Comparison of ENCODE assay signal across 8 cellular contexts in the genomic region with DNA sequence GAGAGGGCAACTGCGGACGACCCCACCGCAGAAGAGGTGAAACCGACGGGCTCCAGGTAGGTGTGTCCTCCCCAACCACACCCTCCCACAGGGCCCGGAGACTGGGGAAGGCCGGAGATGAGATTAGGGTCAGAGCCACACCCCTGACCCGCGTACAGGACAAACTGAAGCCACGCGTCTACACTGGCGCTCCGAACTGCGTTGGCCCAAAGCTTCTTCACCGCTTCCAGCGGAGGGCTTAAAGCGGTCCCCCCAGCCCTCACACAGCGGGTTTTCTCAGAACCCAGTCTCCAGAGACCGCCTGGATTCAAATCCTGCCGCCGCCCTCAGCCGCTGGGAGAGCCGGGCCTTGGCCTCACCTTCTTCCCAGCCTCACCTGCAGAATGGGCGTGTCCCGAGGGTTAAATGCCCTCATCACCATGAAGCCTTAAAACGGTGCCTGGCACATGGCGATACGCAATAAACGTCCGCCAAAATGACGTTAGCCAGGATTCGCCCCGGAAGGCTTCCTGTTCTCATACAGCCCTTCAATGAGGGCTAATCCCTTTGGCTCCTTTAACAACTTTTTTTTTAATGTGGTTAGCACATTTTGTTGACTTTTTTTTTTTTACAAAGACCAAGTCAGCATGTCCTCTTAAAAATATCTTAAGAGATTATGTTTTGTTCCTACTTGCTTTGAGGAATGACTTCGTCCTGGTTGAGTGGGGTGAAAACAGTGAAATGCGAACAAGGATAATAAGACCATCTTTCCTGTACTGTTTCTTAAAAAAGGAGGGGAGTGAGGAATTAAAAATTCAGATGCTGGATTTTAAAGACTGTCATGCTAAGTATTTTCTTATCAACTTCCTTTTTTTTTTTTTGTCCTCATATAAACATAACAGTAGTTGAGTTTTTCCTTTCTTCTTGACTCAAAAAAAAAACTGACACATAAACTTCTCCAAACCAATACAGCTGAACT. TPM values are rescaled to one million over a fixed set of nuclear protein-coding genes. Genes with fewer than 3 reads are reported as not detected.
A peak's percentile ranks its signal among the peaks of the same experiment; 100 is the strongest.
DNase-seq lines count a peak whose midpoint lies in the region; ATAC-seq and TF ChIP-seq lines count a peak whose summit lies in the region.

No MANE protein-coding gene starts in this region.

- intact Hi-C loops in PC-9 (cut with micrococcal nuclease; ENCODE audit: unreplicated experiment): no loop called here
- intact Hi-C loops in dendritic cell treated with granulocyte-macrophage colony-stimulating factor and Interleukin-4, amounts not matched to agents 40 ng/mL and 50 ng/mL, for 4 days (cut with micrococcal nuclease): no loop called here

- no peak for TF ChIP-seq CTCF in PC-9 (conservative IDR thresholded peaks at IDR 0.05)

- H3K4me2 ChIP-seq in PC-9: no peak overlapping the region

- CTCF ChIA-PET in CD8-positive, alpha-beta memory T cell (lab: Charles Lee): interaction anchor here (0.9 to 2.4 kb wide), 13 partner anchors 14 to 307 kb away, joined by 3 to 16 read pairs (median 6); a partner anchor contains a TSS
- CTCF ChIA-PET in PC-9 (lab: Charles Lee): no interaction called here

- H3K4me1 Mint-ChIP-seq in CD8-positive, alpha-beta memory T cell: peaks cover 32 to 46% (median 34%) of the 10 kb centered on the region in 3 donors
- peaks cover 19% of the 10 kb centered on the region for H3K4me1 Mint-ChIP-seq in dendritic cell treated with granulocyte-macrophage colony-stimulating factor and Interleukin-4, amounts not matched to agents 40 ng/mL and 50 ng/mL, for 4 days (ENCODE audit: low read depth)
- peaks cover 24 to 25% of the 10 kb centered on the region in 2 donors for H3K4me1 Mint-ChIP-seq in natural killer cell treated with Interleukin-12 subunit alpha and Interleukin-12 subunit beta and Interleukin-15 and Interleukin-18, amount 100 ng/mL, for 72 hours (ENCODE audit: low read depth in 2 of 2)

- H3K4me3 Mint-ChIP-seq in CD8-positive, alpha-beta memory T cell: peak overlapping the region; percentile 88 to 96 (median 93)
- peak overlapping the region; percentile 55 for H3K4me3 Mint-ChIP-seq in dendritic cell treated with granulocyte-macrophage colony-stimulating factor and Interleukin-4, amounts not matched to agents 40 ng/mL and 50 ng/mL, for 4 days
- H3K4me3 Mint-ChIP-seq in natural killer cell treated with Interleukin-12 subunit alpha and Interleukin-12 subunit beta and Interleukin-15 and Interleukin-18, amount 100 ng/mL, for 72 hours: peak overlapping the region; percentile 88

- POLR2A ChIA-PET in CD8-positive, alpha-beta memory T cell (lab: Charles Lee): interaction anchor here (0.6 to 2.0 kb wide), 12 partner anchors 14 to 323 kb away, joined by 3 to 30 read pairs (median 6); a partner anchor contains a TSS
- POLR2A ChIA-PET in PC-9 (lab: Charles Lee; ENCODE audit: unreplicated experiment): no interaction called here

- H3F3A ChIP-seq in PC-9 (ENCODE audit: insufficient read depth, low read depth): peaks cover 8% of the 10 kb centered on the region

- H3K36me3 ChIP-seq in CD8-positive, alpha-beta memory T cell (ENCODE audit: insufficient read depth, low read length): no peaks in the 10 kb centered on the region
- no peaks in the 10 kb centered on the region for H3K36me3 ChIP-seq in PC-9 (ENCODE audit: low read depth)

- H3K9me3 Mint-ChIP-seq in CD8-positive, alpha-beta memory T cell: no peaks in the 10 kb centered on the region
- no peaks in the 10 kb centered on the region for H3K9me3 Mint-ChIP-seq in dendritic cell treated with granulocyte-macrophage colony-stimulating factor and Interleukin-4, amounts not matched to agents 40 ng/mL and 50 ng/mL, for 4 days
- H3K9me3 Mint-ChIP-seq in natural killer cell treated with Interleukin-12 subunit alpha and Interleukin-12 subunit beta and Interleukin-15 and Interleukin-18, amount 100 ng/mL, for 72 hours: no peaks in the 10 kb centered on the region

- no TSS peak for BruUV-seq in PC-9 (replicated peaks; lab: Mats Ljungman, UMichigan)

- no peaks in the 10 kb centered on the region for H3K9me3 ChIP-seq in CD8-positive, alpha-beta memory T cell (ENCODE audit: low read length)
- H3K9me3 ChIP-seq in PC-9 (ENCODE audit: insufficient read depth, low read depth): no peaks in the 10 kb centered on the region

- H2AFZ ChIP-seq in PC-9: no peak overlapping the region

- ATAC-seq in natural killer cell treated with Interleukin-12 subunit alpha and Interleukin-12 subunit beta and Interleukin-15 and Interleukin-18, amount 100 ng/mL, for 72 hours: peak; percentile 61 to 68
- no peak for ATAC-seq in GM21367 (IDR thresholded peaks at IDR 0.05; ENCODE audit: unreplicated experiment)
- no peak for ATAC-seq in HG03095 (IDR thresholded peaks at IDR 0.05; ENCODE audit: unreplicated experiment)
- ATAC-seq in HG03025 (IDR thresholded peaks at IDR 0.05; ENCODE audit: low FRiP score, unreplicated experiment): no peak

- H4K20me1 ChIP-seq in PC-9 (ENCODE audit: insufficient read depth): no peaks in the 10 kb centered on the region

- no peaks in the 10 kb centered on the region for H3K79me2 ChIP-seq in PC-9 (ENCODE audit: low read depth)

- H3K27ac ChIP-seq in CD8-positive, alpha-beta memory T cell (ENCODE audit: low read depth, low read length): peak overlapping the region; percentile 85
- H3K27ac ChIP-seq in PC-9: peak overlapping the region; percentile 14; the same call in 1 of the 2 replicates

- peaks cover 1 to 20% (median 4%) of the 10 kb centered on the region in 3 donors for H3K36me3 Mint-ChIP-seq in CD8-positive, alpha-beta memory T cell
- no peaks in the 10 kb centered on the region for H3K36me3 Mint-ChIP-seq in dendritic cell treated with granulocyte-macrophage colony-stimulating factor and Interleukin-4, amounts not matched to agents 40 ng/mL and 50 ng/mL, for 4 days (ENCODE audit: low read depth)
- H3K36me3 Mint-ChIP-seq in natural killer cell treated with Interleukin-12 subunit alpha and Interleukin-12 subunit beta and Interleukin-15 and Interleukin-18, amount 100 ng/mL, for 72 hours: no peaks in the 10 kb centered on the region

- H3K4me1 ChIP-seq in CD8-positive, alpha-beta memory T cell (ENCODE audit: insufficient read depth, low read length): peaks cover 25% of the 10 kb centered on the region
- H3K4me1 ChIP-seq in PC-9 (replicated peaks; ENCODE audit: insufficient read depth): peaks cover 37% of the 10 kb centered on the region

- H3K4me3 ChIP-seq in CD8-positive, alpha-beta memory T cell (ENCODE audit: low read length): peak overlapping the region; percentile 55
- H3K4me3 ChIP-seq in PC-9: no peak overlapping the region

- H3K27me3 Mint-ChIP-seq in CD8-positive, alpha-beta memory T cell: no peaks in the 10 kb centered on the region
- no peaks in the 10 kb centered on the region for H3K27me3 Mint-ChIP-seq in dendritic cell treated with granulocyte-macrophage colony-stimulating factor and Interleukin-4, amounts not matched to agents 40 ng/mL and 50 ng/mL, for 4 days
- no peaks in the 10 kb centered on the region for H3K27me3 Mint-ChIP-seq in natural killer cell treated with Interleukin-12 subunit alpha and Interleukin-12 subunit beta and Interleukin-15 and Interleukin-18, amount 100 ng/mL, for 72 hours

- H3K27me3 ChIP-seq in CD8-positive, alpha-beta memory T cell (ENCODE audit: insufficient read depth, low read length, poor library complexity, severe bottlenecking): no peaks in the 10 kb centered on the region
- H3K27me3 ChIP-seq in PC-9 (ENCODE audit: insufficient read depth, low read depth): no peaks in the 10 kb centered on the region

- DNase-seq in CD8-positive, alpha-beta memory T cell: peak in 4 of 5 donors; percentile 17 to 58 (median 54)
- no peak for DNase-seq in PC-9
- DNase-seq in natural killer cell treated with Interleukin-12 subunit alpha and Interleukin-12 subunit beta and Interleukin-15 and Interleukin-18, amount 100 ng/mL, for 72 hours (ENCODE audit: low spot score): peak; percentile 64
- DNase-seq in GF-D8 (lab: John Stamatoyannopoulos, UW): no peak

- no peaks in the 10 kb centered on the region for H3K9me2 ChIP-seq in PC-9 (ENCODE audit: insufficient read depth)

- peak overlapping the region; percentile 94 to 98 (median 97) for H3K27ac Mint-ChIP-seq in CD8-positive, alpha-beta memory T cell
- peak overlapping the region; percentile 93 for H3K27ac Mint-ChIP-seq in dendritic cell treated with granulocyte-macrophage colony-stimulating factor and Interleukin-4, amounts not matched to agents 40 ng/mL and 50 ng/mL, for 4 days
- peak overlapping the region; percentile 96 to 97 for H3K27ac Mint-ChIP-seq in natural killer cell treated with Interleukin-12 subunit alpha and Interleukin-12 subunit beta and Interleukin-15 and Interleukin-18, amount 100 ng/mL, for 72 hours

RNA-seq across cellular contexts. Expression of a gene that starts 15.1 kb away (rescaled TPM):
- 10 to 100 TPM; 52.5 to 54.3 TPM for total RNA-seq in CD8-positive, alpha-beta memory T cell
- 24.0 TPM for polyA plus RNA-seq in CD8-positive, alpha-beta memory T cell
- total RNA-seq in PC-9 (2021): 63.8 and 67.3 TPM in 2 replicates
- total RNA-seq in natural killer cell treated with Interleukin-12 subunit alpha and Interleukin-12 subunit beta and Interleukin-15 and Interleukin-18, amount 100 ng/mL, for 72 hours: 10 to 100 TPM; 39.9 to 48.0 TPM

Comparison
In these comparisons a context has a peak if more than half of its experiments do, and no peak if none do; other contexts are left out.
1. DNase-seq: peak in CD8-positive, alpha-beta memory T cell (4 of 5) and natural killer cell treated with Interleukin-12 subunit alpha and Interleukin-12 subunit beta and Interleukin-15 and Interleukin-18, amount 100 ng/mL, for 72 hours (single experiment); none in PC-9 (0 of 2) and GF-D8 (single experiment).
2. ATAC-seq: peak in natural killer cell treated with Interleukin-12 subunit alpha and Interleukin-12 subunit beta and Interleukin-15 and Interleukin-18, amount 100 ng/mL, for 72 hours (2 of 2); none in GM21367 (single experiment), HG03095 (single experiment) and HG03025 (single experiment).
3. Peak in every context shown above with its lines, with median percentiles within 50 percentile points of each other: H3K27ac Mint-ChIP-seq and H3K4me3 Mint-ChIP-seq.